In the genomic region with DNA sequence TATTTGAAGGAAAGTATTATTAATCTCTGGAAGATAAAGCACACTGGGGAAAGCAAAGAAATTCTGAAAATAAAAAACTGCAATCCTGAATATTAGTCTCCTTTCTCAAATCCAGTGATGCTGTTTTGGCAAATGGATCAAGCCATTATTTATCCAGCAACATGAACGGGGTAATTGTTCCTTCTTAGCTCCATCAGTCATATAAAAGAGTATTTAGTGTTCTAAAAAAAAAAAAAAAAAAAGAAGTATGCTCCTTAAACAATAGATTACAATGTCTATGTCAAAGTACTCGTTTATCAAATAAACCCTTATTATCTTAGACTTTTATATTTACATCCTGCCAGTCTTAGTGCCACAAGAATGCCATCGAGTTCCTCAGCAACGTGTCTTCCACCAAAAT, we compare ENCODE assay signal across 8 cellular contexts. TPM values are rescaled to one million over a fixed set of nuclear protein-coding genes. Genes with fewer than 3 reads are reported as not detected.
DNase-seq lines count a peak whose midpoint lies in the region; TF ChIP-seq lines count a peak whose summit lies in the region.

No MANE protein-coding gene starts in this region.

- H3K4me2 ChIP-seq in smooth muscle cell (peak overlapping the region; percentile 97), neuronal stem cell (ENCODE audit: insufficient read depth, low read length, poor library complexity, severe bottlenecking) (no peak overlapping the region)

- H3K9ac ChIP-seq in smooth muscle cell (ENCODE audit: low read depth) = peak overlapping the region; percentile 97
- H3K9ac ChIP-seq in neuronal stem cell (ENCODE audit: low read depth, low read length, poor library complexity) = no peak overlapping the region

- peaks cover 56% of the 10 kb centered on the region for H4K20me1 ChIP-seq in smooth muscle cell (ENCODE audit: low read depth)

- no peak overlapping the region for H2BK12ac ChIP-seq in neuronal stem cell (ENCODE audit: low read length)

- H3F3A ChIP-seq in smooth muscle cell (ENCODE audit: low read depth) = peaks cover 15% of the 10 kb centered on the region

- H2BK120ac ChIP-seq in neuronal stem cell (ENCODE audit: low read depth, low read length) = no peak overlapping the region

- H3K27ac ChIP-seq in HEK293 (ENCODE audit: extremely low read depth, low read depth, low read length) (no peak overlapping the region), smooth muscle cell (ENCODE audit: low read depth) (peak overlapping the region; percentile 88), neuronal stem cell (replicated peaks; ENCODE audit: low read length) (no peak overlapping the region)

- no peak overlapping the region for H4K8ac ChIP-seq in neuronal stem cell (ENCODE audit: low read depth, low read length)

- peaks cover 9% of the 10 kb centered on the region for H3K4me1 ChIP-seq in HEK293 (ENCODE audit: control insufficient read depth, insufficient read depth, low read length)
- peaks cover 40% of the 10 kb centered on the region for H3K4me1 ChIP-seq in smooth muscle cell (ENCODE audit: low read depth)
- H3K4me1 ChIP-seq in neuronal stem cell (ENCODE audit: control insufficient read depth in 2 of 2, insufficient read depth in 1 of 2, low read depth in 1 of 2, low read length in 2 of 2) = peaks cover 8 to 15% of the 10 kb centered on the region in 2 donors

- DNase-seq in globus pallidus (ENCODE audit: low spot score) = peak; percentile 82
- no peak for DNase-seq in smooth muscle cell (lab: John Stamatoyannopoulos, UW; ENCODE audit: unreplicated experiment)
- DNase-seq in neuronal stem cell (ENCODE audit: low spot score) = no peak
- no peak for DNase-seq in activated gamma-delta T cell treated with Interleukin-2 at 50 U/mL for 16 hours
- DNase-seq in NCI-H510A (lab: John Stamatoyannopoulos, UW) = no peak
- no peak for DNase-seq in NK-92 (lab: John Stamatoyannopoulos, UW; ENCODE audit: unreplicated experiment)

- H2BK5ac ChIP-seq in neuronal stem cell (ENCODE audit: low read length) = no peak overlapping the region

- CTCF ChIA-PET in HEK293 (lab: Yijun Ruan, JAX) = no interaction called here

- peaks cover 61% of the 10 kb centered on the region for H3K79me2 ChIP-seq in smooth muscle cell (ENCODE audit: low read depth)

- H3K36me3 ChIP-seq in HEK293 (ENCODE audit: control insufficient read depth in 2 of 2, insufficient read depth in 1 of 2, low read length in 2 of 2) = peaks cover 0 to 6% of the 10 kb centered on the region in 2 experiments; a peak in 1 of 3 replicates
- no peaks in the 10 kb centered on the region for H3K36me3 ChIP-seq in smooth muscle cell (ENCODE audit: low read depth)
- peaks cover 0 to 12% of the 10 kb centered on the region in 2 donors for H3K36me3 ChIP-seq in neuronal stem cell (replicated peaks in 1 of 2; ENCODE audit: control insufficient read depth in 2 of 2, insufficient read depth in 2 of 2, low read length in 2 of 2)

- POLR2A ChIA-PET in HEK293 (lab: Yijun Ruan, JAX) = interaction anchor here (2.1 kb wide), 1 partner anchor 23 kb away, joined by 9 read pairs; no protein-coding TSS in a partner anchor

- H3K4me3 ChIP-seq in HEK293 (ENCODE audit: low read depth, low read length) (peak overlapping the region; percentile 94), WI38 (ENCODE audit: low read depth, low read length) (peak overlapping the region; percentile 89), smooth muscle cell (peak overlapping the region; percentile 96), neuronal stem cell (ENCODE audit: low read length in 2 of 2) (peak overlapping the region in 1 of 2 donors; percentile 86)

- H3K9me3 ChIP-seq in HEK293 (ENCODE audit: control insufficient read depth, insufficient read depth, low read depth, low read length) (no peaks in the 10 kb centered on the region), smooth muscle cell (replicated peaks; ENCODE audit: low read depth) (no peaks in the 10 kb centered on the region), neuronal stem cell (replicated peaks in 1 of 2; ENCODE audit: control insufficient read depth in 2 of 2, insufficient read depth in 1 of 2, low read depth in 1 of 2, low read length in 2 of 2) (no peaks in the 10 kb centered on the region)

- H3K23ac ChIP-seq in neuronal stem cell (ENCODE audit: low read depth, low read length, poor library complexity) = no peak overlapping the region

- no peak overlapping the region for H3K14ac ChIP-seq in neuronal stem cell (ENCODE audit: low read length)

- H2BK15ac ChIP-seq in neuronal stem cell (ENCODE audit: low read length) = no peak overlapping the region

- H2AFZ ChIP-seq in smooth muscle cell (ENCODE audit: low read depth) = no peak overlapping the region
- no peak overlapping the region for H2AFZ ChIP-seq in neuronal stem cell (ENCODE audit: low read length)

- TF ChIP-seq CTCF in HEK293 (tag by site-specific recombination; IDR thresholded peaks at IDR 0.05) (no peak), WI38 (IDR thresholded peaks at IDR 0.05; ENCODE audit: low read depth, low read length) (no peak), smooth muscle cell (IDR thresholded peaks at IDR 0.05; ENCODE audit: borderline replicate concordance, insufficient read depth, poor library complexity, severe bottlenecking) (no peak)

- no peaks in the 10 kb centered on the region for H3K27me3 ChIP-seq in smooth muscle cell (ENCODE audit: low read depth)
- no peaks in the 10 kb centered on the region for H3K27me3 ChIP-seq in neuronal stem cell (ENCODE audit: control insufficient read depth in 3 of 3, insufficient read depth in 3 of 3, low read depth in 1 of 3, low read length in 3 of 3)

- no peak overlapping the region for H4K91ac ChIP-seq in neuronal stem cell (ENCODE audit: low read depth, low read length, poor library complexity)

- H3K18ac ChIP-seq in neuronal stem cell (ENCODE audit: low read length) = no peak overlapping the region

- no peak overlapping the region for H3K4ac ChIP-seq in neuronal stem cell (ENCODE audit: low read length)

- peaks cover 1% of the 10 kb centered on the region for H3K79me1 ChIP-seq in neuronal stem cell (ENCODE audit: low read depth, low read length)

- WGBS in smooth muscle cell (ENCODE audit: low lambda C conversion rate) = 5% methylated on average over 4 of the region's 4 CpGs
- WGBS in neuronal stem cell (ENCODE audit: extremely low coverage in 2 of 2, insufficient read length in 2 of 2, insufficient replicate concordance in 1 of 2), 2 donors = no CpG with 5 or more reads among the region's 4 CpGs

- no peak overlapping the region for H2AK5ac ChIP-seq in neuronal stem cell (ENCODE audit: low read depth, low read length)

TF ChIP-seq in HEK293, 187 proteins besides CTCF, POLR2A, EP300 and RAD21:
- TF ChIP-seq, protein P1, sequence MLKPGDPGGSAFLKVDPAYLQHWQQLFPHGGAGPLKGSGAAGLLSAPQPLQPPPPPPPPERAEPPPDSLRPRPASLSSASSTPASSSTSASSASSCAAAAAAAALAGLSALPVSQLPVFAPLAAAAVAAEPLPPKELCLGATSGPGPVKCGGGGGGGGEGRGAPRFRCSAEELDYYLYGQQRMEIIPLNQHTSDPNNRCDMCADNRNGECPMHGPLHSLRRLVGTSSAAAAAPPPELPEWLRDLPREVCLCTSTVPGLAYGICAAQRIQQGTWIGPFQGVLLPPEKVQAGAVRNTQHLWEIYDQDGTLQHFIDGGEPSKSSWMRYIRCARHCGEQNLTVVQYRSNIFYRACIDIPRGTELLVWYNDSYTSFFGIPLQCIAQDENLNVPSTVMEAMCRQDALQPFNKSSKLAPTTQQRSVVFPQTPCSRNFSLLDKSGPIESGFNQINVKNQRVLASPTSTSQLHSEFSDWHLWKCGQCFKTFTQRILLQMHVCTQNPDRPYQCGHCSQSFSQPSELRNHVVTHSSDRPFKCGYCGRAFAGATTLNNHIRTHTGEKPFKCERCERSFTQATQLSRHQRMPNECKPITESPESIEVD (tag by site-specific recombination; IDR thresholded peaks at IDR 0.05) = peak; percentile 39; the same call in 1 of the 2 replicates
- no peak for TF ChIP-seq ZNF140 (tag by site-specific recombination; IDR thresholded peaks at IDR 0.05)

RNA-seq across cellular contexts. Expression of a gene that starts 1.3 kb away (rescaled TPM):
- 146 and 165 TPM in 2 replicates for total RNA-seq in smooth muscle cell
- polyA plus RNA-seq in smooth muscle cell = 137 and 217 TPM in 2 replicates
- polyA plus RNA-seq in neuronal stem cell (2013, experiment 1 of 2) = 77.7 TPM
- polyA plus RNA-seq in neuronal stem cell (2013, experiment 2 of 2) = 81.7 TPM
